Comparison of ENCODE assay signal across 7 cellular contexts in genomic region chr10:14822879-14823755, GRCh38. TPM values are rescaled to one million over a fixed set of nuclear protein-coding genes. Genes with fewer than 3 reads are reported as not detected.
A peak's percentile ranks its signal among the peaks of the same experiment; 100 is the strongest.
DNase-seq lines count a peak whose midpoint lies in the region; ATAC-seq, FAIRE-seq and TF ChIP-seq lines count a peak whose summit lies in the region.

No MANE protein-coding gene starts in this region.

- H3K9ac ChIP-seq in colonic mucosa (ENCODE audit: low read depth in 2 of 2, low read length in 2 of 2), result no peak overlapping the region

- H3K4me1 ChIP-seq in DOHH2 (ENCODE audit: control insufficient read depth, low read length), result peaks cover 38% of the 10 kb centered on the region
- no peaks in the 10 kb centered on the region for H3K4me1 ChIP-seq in colonic mucosa
- no peaks in the 10 kb centered on the region for H3K4me1 ChIP-seq in upper lobe of left lung

- peak in 1 of 2 donors; percentile 68 for ATAC-seq in upper lobe of left lung (ENCODE audit: low FRiP score in 2 of 2)
- ATAC-seq in GM21723 (IDR thresholded peaks at IDR 0.05; ENCODE audit: unreplicated experiment), result no peak

- no peaks in the 10 kb centered on the region for H3K27me3 ChIP-seq in DOHH2 (ENCODE audit: control insufficient read depth, low read length)
- no peaks in the 10 kb centered on the region for H3K27me3 ChIP-seq in colonic mucosa
- no peaks in the 10 kb centered on the region for H3K27me3 ChIP-seq in upper lobe of left lung

- peak; percentile 76 for TF ChIP-seq CTCF in DOHH2 (IDR thresholded peaks at IDR 0.05; ENCODE audit: low read depth, low read length, poor library complexity, severe bottlenecking)
- TF ChIP-seq CTCF in colonic mucosa (IDR thresholded peaks at IDR 0.05), result peak; percentile 49
- TF ChIP-seq CTCF in upper lobe of left lung (IDR thresholded peaks at IDR 0.05), result peak in 5 of 6 experiments; percentile 28 to 53 (median 46)

- H3F3A ChIP-seq in DOHH2 (ENCODE audit: control insufficient read depth, insufficient read depth), result no peaks in the 10 kb centered on the region

- H4K20me1 ChIP-seq in DOHH2 (ENCODE audit: control insufficient read depth, insufficient read depth, low read depth, low read length), result no peaks in the 10 kb centered on the region

- H3K4me2 ChIP-seq in DOHH2 (ENCODE audit: low read length), result peak overlapping the region; percentile 38

- H3K9me3 ChIP-seq in DOHH2 (ENCODE audit: control insufficient read depth, insufficient read depth, low read length) (no peaks in the 10 kb centered on the region), colonic mucosa (no peaks in the 10 kb centered on the region), upper lobe of left lung (no peaks in the 10 kb centered on the region)

- intact Hi-C loops in colonic mucosa (cut with DNase I), result loop anchor here (5.0 kb wide), 2 partner anchors 286 to 321 kb away; no protein-coding TSS in a partner anchor

- H3K4me3 ChIP-seq in DOHH2 (ENCODE audit: low read length) (peak overlapping the region; percentile 7; the same call in 1 of the 2 replicates), colonic mucosa (no peak overlapping the region), upper lobe of left lung (no peak overlapping the region)

- H3K27ac ChIP-seq in DOHH2 (ENCODE audit: low read depth, low read length) (peak overlapping the region; percentile 36), colonic mucosa (no peak overlapping the region), upper lobe of left lung (no peak overlapping the region)

- 0 out of 2 replicates have a peak, but pooled peaks cover 3% of the 10 kb centered on the region for H3K79me2 ChIP-seq in DOHH2 (ENCODE audit: control insufficient read depth, low read length)

- TF ChIP-seq EP300 in upper lobe of left lung (IDR thresholded peaks at IDR 0.05), result no peak

- DNase-seq in HTR-8/SVneo (ENCODE audit: insufficient read length, low spot score) (peak; percentile 38), T-helper 9 cell (peak; percentile 19), colonic mucosa (peak; percentile 34), medulla oblongata (ENCODE audit: extremely low spot score) (peak; percentile 74), upper lobe of left lung (no peak)

- H3K36me3 ChIP-seq in DOHH2 (ENCODE audit: control insufficient read depth, low read length) (no peaks in the 10 kb centered on the region), colonic mucosa (no peaks in the 10 kb centered on the region), upper lobe of left lung (no peaks in the 10 kb centered on the region)

- WGBS in upper lobe of left lung, 2 donors, result 29 to 41% methylated on average over 3 of the region's 3 CpGs

- no peak for TF ChIP-seq POLR2A in upper lobe of left lung (IDR thresholded peaks at IDR 0.05)

- H3K9me2 ChIP-seq in DOHH2 (replicated peaks; ENCODE audit: control insufficient read depth, low read length), result no peaks in the 10 kb centered on the region

- no peak for FAIRE-seq in HTR-8/SVneo (lab: Jason Lieb, UNC)

RNA-seq across cellular contexts. Expression of gene CDNF, which starts 14.7 kb away (rescaled TPM):
- total RNA-seq in colonic mucosa (1 to 10 TPM in 1 of 2 donors, under 1 TPM in 1; 0.82 to 1.4 TPM), upper lobe of left lung (10 to 100 TPM in 1 of 6 donors, 1 to 10 TPM in 3, under 1 TPM in 2; 0.89 to 34.6 (median 1.7) TPM)

RNA-seq across cellular contexts. Expression of gene HSPA14, which starts 15.0 kb away (rescaled TPM):
- total RNA-seq in colonic mucosa (10 to 100 TPM; 18.1 to 20.2 TPM), upper lobe of left lung (10 to 100 TPM in 2 of 6 donors, 1 to 10 TPM in 4; 4.3 to 14.7 (median 9.4) TPM)

RNA-seq across cellular contexts. Expression of gene MSANTD7, which starts 15.0 kb away (rescaled TPM):
- total RNA-seq in colonic mucosa (10 to 100 TPM; 12.2 to 14.6 TPM), upper lobe of left lung (10 to 100 TPM in 1 of 6 donors, 1 to 10 TPM in 5; 5.9 to 13.9 (median 7.5) TPM)

RNA-seq across cellular contexts. Expression of gene FAM107B, which starts 48.4 kb away (rescaled TPM):
- total RNA-seq in colonic mucosa (10 to 100 TPM; 36.3 to 71.5 TPM), upper lobe of left lung (100 to 1,000 TPM in 1 of 6 donors, 10 to 100 TPM in 5; 44.0 to 136 (median 77.0) TPM)

RNA-seq across cellular contexts. Expression of gene SUV39H2, which starts 55.5 kb away (rescaled TPM):
- total RNA-seq in colonic mucosa (10 to 100 TPM in 1 of 2 donors, 1 to 10 TPM in 1; 6.1 to 20.2 TPM), upper lobe of left lung (1 to 10 TPM; 1.6 to 4.9 (median 3.7) TPM)

Comparison
In these comparisons a context has a peak if more than half of its experiments do, and no peak if none do; other contexts are left out.
1. DNase-seq: peak in HTR-8/SVneo (single experiment), T-helper 9 cell (single experiment), colonic mucosa (single experiment) and medulla oblongata (single experiment); none in upper lobe of left lung (0 of 2).
2. Peak in every context shown above with its lines, with median percentiles within 50 percentile points of each other: CTCF ChIP-seq.